ENCODE assay signal across 1 cellular context in genomic region chr1:149942207-149942606, GRCh38.
TF ChIP-seq lines count a peak whose summit lies in the region.

No MANE protein-coding gene starts in this region.

TF ChIP-seq in WTC11, 78 proteins besides CTCF, POLR2A, EP300 and RAD21 (continued from another document):
- TF ChIP-seq KAT7 (CRISPR knock-in tag; IDR thresholded peaks at IDR 0.05; ENCODE audit: borderline replicate concordance) (no peak), ESRRA (CRISPR knock-in tag; IDR thresholded peaks at IDR 0.05; ENCODE audit: borderline replicate concordance) (no peak), ATF6 (CRISPR knock-in tag; IDR thresholded peaks at IDR 0.05) (no peak), ETV6 (CRISPR knock-in tag; IDR thresholded peaks at IDR 0.05) (no peak), SOX15 (CRISPR knock-in tag; IDR thresholded peaks at IDR 0.05) (no peak), FOXP1 (CRISPR knock-in tag; IDR thresholded peaks at IDR 0.05; ENCODE audit: borderline replicate concordance) (no peak), CREM (CRISPR knock-in tag; IDR thresholded peaks at IDR 0.05) (no peak), ZNF263 (CRISPR knock-in tag; IDR thresholded peaks at IDR 0.05; ENCODE audit: low read depth) (no peak), TEAD4 (CRISPR knock-in tag; IDR thresholded peaks at IDR 0.05) (no peak), NR3C1 (CRISPR knock-in tag; conservative IDR thresholded peaks at IDR 0.05; ENCODE audit: low read depth) (no peak), NFE2L1 (CRISPR knock-in tag; IDR thresholded peaks at IDR 0.05) (no peak)
- TF ChIP-seq, protein P1, sequence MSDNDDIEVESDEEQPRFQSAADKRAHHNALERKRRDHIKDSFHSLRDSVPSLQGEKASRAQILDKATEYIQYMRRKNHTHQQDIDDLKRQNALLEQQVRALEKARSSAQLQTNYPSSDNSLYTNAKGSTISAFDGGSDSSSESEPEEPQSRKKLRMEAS (CRISPR knock-in tag; IDR thresholded peaks at IDR 0.05) = no peak
- TF ChIP-seq, protein P2, sequence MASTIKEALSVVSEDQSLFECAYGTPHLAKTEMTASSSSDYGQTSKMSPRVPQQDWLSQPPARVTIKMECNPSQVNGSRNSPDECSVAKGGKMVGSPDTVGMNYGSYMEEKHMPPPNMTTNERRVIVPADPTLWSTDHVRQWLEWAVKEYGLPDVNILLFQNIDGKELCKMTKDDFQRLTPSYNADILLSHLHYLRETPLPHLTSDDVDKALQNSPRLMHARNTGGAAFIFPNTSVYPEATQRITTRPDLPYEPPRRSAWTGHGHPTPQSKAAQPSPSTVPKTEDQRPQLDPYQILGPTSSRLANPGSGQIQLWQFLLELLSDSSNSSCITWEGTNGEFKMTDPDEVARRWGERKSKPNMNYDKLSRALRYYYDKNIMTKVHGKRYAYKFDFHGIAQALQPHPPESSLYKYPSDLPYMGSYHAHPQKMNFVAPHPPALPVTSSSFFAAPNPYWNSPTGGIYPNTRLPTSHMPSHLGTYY (CRISPR knock-in tag; IDR thresholded peaks at IDR 0.05) = no peak
- TF ChIP-seq, protein P3, sequence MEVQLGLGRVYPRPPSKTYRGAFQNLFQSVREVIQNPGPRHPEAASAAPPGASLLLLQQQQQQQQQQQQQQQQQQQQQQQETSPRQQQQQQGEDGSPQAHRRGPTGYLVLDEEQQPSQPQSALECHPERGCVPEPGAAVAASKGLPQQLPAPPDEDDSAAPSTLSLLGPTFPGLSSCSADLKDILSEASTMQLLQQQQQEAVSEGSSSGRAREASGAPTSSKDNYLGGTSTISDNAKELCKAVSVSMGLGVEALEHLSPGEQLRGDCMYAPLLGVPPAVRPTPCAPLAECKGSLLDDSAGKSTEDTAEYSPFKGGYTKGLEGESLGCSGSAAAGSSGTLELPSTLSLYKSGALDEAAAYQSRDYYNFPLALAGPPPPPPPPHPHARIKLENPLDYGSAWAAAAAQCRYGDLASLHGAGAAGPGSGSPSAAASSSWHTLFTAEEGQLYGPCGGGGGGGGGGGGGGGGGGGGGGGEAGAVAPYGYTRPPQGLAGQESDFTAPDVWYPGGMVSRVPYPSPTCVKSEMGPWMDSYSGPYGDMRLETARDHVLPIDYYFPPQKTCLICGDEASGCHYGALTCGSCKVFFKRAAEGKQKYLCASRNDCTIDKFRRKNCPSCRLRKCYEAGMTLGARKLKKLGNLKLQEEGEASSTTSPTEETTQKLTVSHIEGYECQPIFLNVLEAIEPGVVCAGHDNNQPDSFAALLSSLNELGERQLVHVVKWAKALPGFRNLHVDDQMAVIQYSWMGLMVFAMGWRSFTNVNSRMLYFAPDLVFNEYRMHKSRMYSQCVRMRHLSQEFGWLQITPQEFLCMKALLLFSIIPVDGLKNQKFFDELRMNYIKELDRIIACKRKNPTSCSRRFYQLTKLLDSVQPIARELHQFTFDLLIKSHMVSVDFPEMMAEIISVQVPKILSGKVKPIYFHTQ (CRISPR knock-in tag; IDR thresholded peaks at IDR 0.05) = no peak
- TF ChIP-seq, protein P4, sequence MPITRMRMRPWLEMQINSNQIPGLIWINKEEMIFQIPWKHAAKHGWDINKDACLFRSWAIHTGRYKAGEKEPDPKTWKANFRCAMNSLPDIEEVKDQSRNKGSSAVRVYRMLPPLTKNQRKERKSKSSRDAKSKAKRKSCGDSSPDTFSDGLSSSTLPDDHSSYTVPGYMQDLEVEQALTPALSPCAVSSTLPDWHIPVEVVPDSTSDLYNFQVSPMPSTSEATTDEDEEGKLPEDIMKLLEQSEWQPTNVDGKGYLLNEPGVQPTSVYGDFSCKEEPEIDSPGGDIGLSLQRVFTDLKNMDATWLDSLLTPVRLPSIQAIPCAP (CRISPR knock-in tag; IDR thresholded peaks at IDR 0.05) = no peak
TF ChIP-seq in WTC11: peak in this region for 0.
